ENCODE assay signal across 19 cellular contexts in genomic region chr15:68480296-68480695, GRCh38. TPM values are rescaled to one million over a fixed set of nuclear protein-coding genes. Genes with fewer than 3 reads are reported as not detected.
DNase-seq lines count a peak whose midpoint lies in the region; ATAC-seq, FAIRE-seq and TF ChIP-seq lines count a peak whose summit lies in the region.
"Had no signal": no experiment of that assay in that cellular context is flagged by ENCODE, and none has a peak within 500 bp of the region (broad histone marks: within the 10 kb centered on the region; RNA-seq: fewer than 3 reads in every experiment).

No MANE protein-coding gene starts in this region.

- in situ Hi-C loops in GM23248 (cut with MboI): no loop called here

- H3K4me1 ChIP-seq in GM23248 (ENCODE audit: insufficient read depth) (peaks cover 40% of the 10 kb centered on the region), astrocyte (ENCODE audit: insufficient read depth, low read length) (peaks cover 29% of the 10 kb centered on the region), neural progenitor cell (no peaks in the 10 kb centered on the region)
- H3K4me1 ChIP-seq: A549 had no signal

- H3K27ac ChIP-seq in GM23248: peak overlapping the region; percentile 87
- H3K27ac ChIP-seq in astrocyte (ENCODE audit: low read depth, low read length): peak overlapping the region; percentile 80
- H3K27ac ChIP-seq in neural progenitor cell: no peak overlapping the region
- H3K27ac ChIP-seq in temporal lobe (ENCODE audit: low read depth, low read length): peak overlapping the region; percentile 25
- H3K27ac ChIP-seq: A549 had no signal

- ATAC-seq in HG03135 (IDR thresholded peaks at IDR 0.05; ENCODE audit: unreplicated experiment): no peak
- ATAC-seq: A549, HCT116, K562 had no signal

- WGBS in GM23248 (ENCODE audit: low coverage in 1 of 2, low lambda C conversion rate in 2 of 2, missing lambda C conversion rate in 2 of 2), 2 experiments: 76 to 77% methylated on average over 5 of the region's 5 CpGs

- FAIRE-seq in astrocyte (lab: Jason Lieb, UNC): no peak
- FAIRE-seq: A549, GM18507, K562 had no signal

- H2AFZ ChIP-seq in GM23248: no peak overlapping the region
- no peak overlapping the region for H2AFZ ChIP-seq in astrocyte (ENCODE audit: low read depth, low read length)
- H2AFZ ChIP-seq in neural progenitor cell (replicated peaks): no peak overlapping the region

- TF ChIP-seq CTCF in astrocyte (IDR thresholded peaks at IDR 0.05; ENCODE audit: insufficient read depth, low read depth, low read length) (no peak), neural progenitor cell (IDR thresholded peaks at IDR 0.05) (no peak)

- no peaks in the 10 kb centered on the region for H3K36me3 ChIP-seq in GM23248 (ENCODE audit: low read depth)
- no peaks in the 10 kb centered on the region for H3K36me3 ChIP-seq in astrocyte (ENCODE audit: insufficient read depth, low read length)
- no peaks in the 10 kb centered on the region for H3K36me3 ChIP-seq in neural progenitor cell

- H3K9me3 Mint-ChIP-seq in astrocyte (ENCODE audit: unreplicated experiment): no peaks in the 10 kb centered on the region
- no peaks in the 10 kb centered on the region for H3K9me3 Mint-ChIP-seq in neural progenitor cell

- no peaks in the 10 kb centered on the region for H3K9me2 ChIP-seq in GM23248 (ENCODE audit: insufficient read depth)

- H3K9me3 ChIP-seq in GM23248 (ENCODE audit: low read depth) (no peaks in the 10 kb centered on the region), astrocyte (ENCODE audit: insufficient read depth, low read depth, low read length) (no peaks in the 10 kb centered on the region), neural progenitor cell (ENCODE audit: low read depth) (no peaks in the 10 kb centered on the region)
- H3K9me3 ChIP-seq: A549 had no signal

- DNase-seq in GM23248: no peak
- DNase-seq in astrocyte (ENCODE audit: low read depth): no peak
- DNase-seq in neural progenitor cell (ENCODE audit: low spot score): no peak
- no peak for DNase-seq in activated CD8-positive, alpha-beta memory T cell treated with anti-CD3 and anti-CD28 coated beads, Interleukin-2, amount 50 U/mL, for 4 hours
- no peak for DNase-seq in activated CD4-positive, alpha-beta T cell treated with anti-CD3 and anti-CD28 coated beads, Interleukin-2, amount 50 U/mL, for 48 hours
- DNase-seq in Ammon's horn (ENCODE audit: low spot score): no peak
- DNase-seq: C1 segment of cervical spinal cord; DMS79 treated with DMSO at 0.1 percent for 48 hours; NCI-H1930; NCI-H69; NK-92 treated with Interleukin-12 subunit alpha and Interleukin-12 subunit beta, amount 100 ng/mL, for 24 hours; OCI-M1; RPMI8226 had no signal

- H3K79me2 ChIP-seq in GM23248 (ENCODE audit: insufficient read depth) (no peaks in the 10 kb centered on the region), astrocyte (ENCODE audit: insufficient read depth, low read length) (no peaks in the 10 kb centered on the region), neural progenitor cell (ENCODE audit: low read depth) (no peaks in the 10 kb centered on the region)

- H3K27me3 Mint-ChIP-seq in astrocyte (ENCODE audit: low read depth, unreplicated experiment): peaks cover 2% of the 10 kb centered on the region
- H3K27me3 Mint-ChIP-seq in neural progenitor cell (ENCODE audit: insufficient read depth, low read depth): no peaks in the 10 kb centered on the region

- H3K4me3 ChIP-seq in GM23248: no peak overlapping the region
- H3K4me3 ChIP-seq in astrocyte (ENCODE audit: insufficient read depth, low read depth, low read length): no peak overlapping the region
- H3K4me3 ChIP-seq in neural progenitor cell: no peak overlapping the region
- H3K4me3 ChIP-seq: A549, K562 had no signal

- H3K9ac ChIP-seq in GM23248: peak overlapping the region; percentile 70
- peak overlapping the region; percentile 66 for H3K9ac ChIP-seq in astrocyte (ENCODE audit: low read length)
- no peak overlapping the region for H3K9ac ChIP-seq in neural progenitor cell

- H3K36me3 Mint-ChIP-seq in astrocyte (ENCODE audit: low read depth, unreplicated experiment) (no peaks in the 10 kb centered on the region), neural progenitor cell (no peaks in the 10 kb centered on the region)

- H3K4me1 Mint-ChIP-seq in astrocyte (ENCODE audit: low read depth, unreplicated experiment): peaks cover 36% of the 10 kb centered on the region
- H3K4me1 Mint-ChIP-seq in neural progenitor cell: no peaks in the 10 kb centered on the region

- peaks cover 35% of the 10 kb centered on the region for H3F3A ChIP-seq in GM23248 (ENCODE audit: insufficient read depth)
- H3F3A ChIP-seq in neural progenitor cell (ENCODE audit: low read depth): no peaks in the 10 kb centered on the region

- H3K27me3 ChIP-seq in GM23248 (replicated peaks; ENCODE audit: insufficient read depth) (no peaks in the 10 kb centered on the region), astrocyte (ENCODE audit: insufficient read depth, low read length) (no peaks in the 10 kb centered on the region), neural progenitor cell (no peaks in the 10 kb centered on the region)

- H3K4me2 ChIP-seq in GM23248 (ENCODE audit: unreplicated experiment) (no peak overlapping the region), astrocyte (ENCODE audit: low read length) (no peak overlapping the region), neural progenitor cell (no peak overlapping the region)
- H3K4me2 ChIP-seq: A549 had no signal

- H3K4me3 Mint-ChIP-seq in astrocyte (ENCODE audit: unreplicated experiment) (no peak overlapping the region), neural progenitor cell (peak overlapping the region; percentile 1)

- H4K20me1 ChIP-seq in GM23248 (ENCODE audit: insufficient read depth) (no peaks in the 10 kb centered on the region), astrocyte (ENCODE audit: insufficient read depth, low read length) (no peaks in the 10 kb centered on the region), neural progenitor cell (ENCODE audit: low read depth) (no peaks in the 10 kb centered on the region)

- H3K27ac Mint-ChIP-seq in astrocyte (ENCODE audit: unreplicated experiment) (peak overlapping the region; percentile 97), neural progenitor cell (no peak overlapping the region)

RNA-seq across cellular contexts. Expression of gene ITGA11, which starts 48.3 kb away (rescaled TPM):
- total RNA-seq in GM23248 (2014; rRNA removed; shearing (Covaris generic)): 352 and 408 TPM in 2 replicates
- polyA plus RNA-seq in GM23248 (2016; fragmentation: Nextera tagmentation; extraction: Ambion mirVana): 312 TPM in 2 replicates
- total RNA-seq in astrocyte (193 and 369 TPM in 2 replicates), neural progenitor cell (ENCODE audit: low replicate concordance) (not detected in 2 replicates), temporal lobe (1.5 TPM)
- total RNA-seq: K562 had no signal

Comparison
In these comparisons a context has a peak if more than half of its experiments do, and no peak if none do; other contexts are left out.
1. RNA of gene ITGA11, which starts 48.3 kb away (total RNA-seq): 352 to 408 TPM in GM23248 and 193 to 369 TPM in astrocyte; 1.5 TPM in temporal lobe (single experiment) and not detected in neural progenitor cell; every median in the first group is over 10 times any median in the second.